17 cellular contexts compared by ENCODE assay signal in genomic region chr2:71849603-71850305, GRCh38.
DNase-seq lines count a peak whose midpoint lies in the region; ATAC-seq and TF ChIP-seq lines count a peak whose summit lies in the region.
"Had no signal": no experiment of that assay in that cellular context is flagged by ENCODE, and none has a peak within 500 bp of the region (broad histone marks: within the 10 kb centered on the region; RNA-seq: fewer than 3 reads in every experiment).

No MANE protein-coding gene starts in this region.

- no peak overlapping the region for H3K23ac ChIP-seq in IMR-90 (ENCODE audit: low read depth, low read length)

- no peak overlapping the region for H3K4me3 Mint-ChIP-seq in stimulated activated naive B cell treated with anti-CD40 and anti-IgM and Interleukin-4, amounts not matched to agents 10 μg/mL and 1 μg/mL and 100 μg/mL, for 72 hours
- H3K4me3 Mint-ChIP-seq: CD8-positive, alpha-beta memory T cell had no signal

- no peak overlapping the region for H3K27ac Mint-ChIP-seq in stimulated activated naive B cell treated with anti-CD40 and anti-IgM and Interleukin-4, amounts not matched to agents 10 μg/mL and 1 μg/mL and 100 μg/mL, for 72 hours
- H3K27ac Mint-ChIP-seq: CD8-positive, alpha-beta memory T cell had no signal

- in situ Hi-C loops in IMR-90 (cut with MboI; ENCODE audit: low sequenced_read_pairs) = no loop called here

- TF ChIP-seq POLR2A in IMR-90 (IDR thresholded peaks at IDR 0.05; ENCODE audit: low read depth, low read length) = no peak

- H2BK15ac ChIP-seq in IMR-90 (ENCODE audit: low read depth, low read length) = no peak overlapping the region

- H3K14ac ChIP-seq in IMR-90 (replicated peaks; ENCODE audit: low read depth, low read length) = no peak overlapping the region

- H2BK5ac ChIP-seq in IMR-90 (ENCODE audit: low read depth, low read length, poor library complexity, severe bottlenecking) = no peak overlapping the region

- H3K4me1 ChIP-seq in IMR-90 (ENCODE audit: control insufficient read depth, insufficient read depth, low read length) = no peaks in the 10 kb centered on the region
- peaks cover 8% of the 10 kb centered on the region for H3K4me1 ChIP-seq in upper lobe of right lung

- peaks cover 4 to 6% of the 10 kb centered on the region in 2 donors for H3K27me3 Mint-ChIP-seq in stimulated activated naive B cell treated with anti-CD40 and anti-IgM and Interleukin-4, amounts not matched to agents 10 μg/mL and 1 μg/mL and 100 μg/mL, for 72 hours

- POLR2A ChIA-PET in IMR-90 (lab: Charles Lee; ENCODE audit: unreplicated experiment) = no interaction called here

- H3K27me3 ChIP-seq in IMR-90 (ENCODE audit: control insufficient read depth, insufficient read depth, low read length) (peaks cover 42% of the 10 kb centered on the region), upper lobe of right lung (peaks cover 9% of the 10 kb centered on the region)

- ATAC-seq in IMR-90 (ENCODE audit: low read depth) (no peak), upper lobe of right lung (no peak), left colon (no peak)
- no peak for ATAC-seq in stimulated activated naive B cell treated with anti-CD40 and anti-IgM and Interleukin-4, amounts not matched to agents 10 μg/mL and 1 μg/mL and 100 μg/mL, for 72 hours (replicated peaks)

- no TSS peak for BruUV-seq in IMR-90 (replicated peaks; lab: Mats Ljungman, UMichigan)

- H3K27ac ChIP-seq in IMR-90 (ENCODE audit: insufficient read depth, low read length) (no peak overlapping the region), coronary artery (peak overlapping the region; percentile 77 to 88), upper lobe of right lung (peak overlapping the region; percentile 36)

- no peak for DNase-seq in IMR-90
- DNase-seq in coronary artery (ENCODE audit: low spot score) = no peak
- peak; percentile 41 for DNase-seq in islet precursor cell
- DNase-seq in upper lobe of right lung = no peak
- no peak for DNase-seq in stimulated activated naive B cell treated with anti-CD40 and anti-IgM and Interleukin-4, amounts not matched to agents 10 μg/mL and 1 μg/mL and 100 μg/mL, for 72 hours
- no peak for DNase-seq in hepatic stellate cell (ENCODE audit: low spot score)
- DNase-seq in left colon = no peak
- DNase-seq: ACHN; C1 segment of cervical spinal cord; CD8-positive, alpha-beta memory T cell; NCI-H1417 treated with DMSO at 0.1 percent for 48 hours; NCI-H187 treated with DMSO at 0.1 percent for 48 hours; NCI-H2227 treated with DMSO at 0.1 percent for 48 hours; NCI-H510A treated with DMSO at 0.1 percent for 48 hours; NCI-H774; OCI-M1; SHP77 treated with DMSO at 0.1 percent for 48 hours had no signal

- TF ChIP-seq CTCF in IMR-90 (conservative IDR thresholded peaks at IDR 0.05; ENCODE audit: low read depth, low read length) (no peak), coronary artery (IDR thresholded peaks at IDR 0.05) (no peak), upper lobe of right lung (IDR thresholded peaks at IDR 0.05) (no peak)

- no peaks in the 10 kb centered on the region for H3K36me3 Mint-ChIP-seq in stimulated activated naive B cell treated with anti-CD40 and anti-IgM and Interleukin-4, amounts not matched to agents 10 μg/mL and 1 μg/mL and 100 μg/mL, for 72 hours
- H3K36me3 Mint-ChIP-seq: CD8-positive, alpha-beta memory T cell had no signal

- no peak overlapping the region for H2AK5ac ChIP-seq in IMR-90 (ENCODE audit: low read depth, low read length)

- H3K9me3 ChIP-seq in IMR-90 (ENCODE audit: control insufficient read depth, insufficient read depth, low read length) (no peaks in the 10 kb centered on the region), upper lobe of right lung (no peaks in the 10 kb centered on the region)

- H3K9me1 ChIP-seq in IMR-90 (ENCODE audit: insufficient read depth, low read length) = no peaks in the 10 kb centered on the region

- H2BK20ac ChIP-seq in IMR-90 (ENCODE audit: low read depth, low read length) = no peak overlapping the region

- no peaks in the 10 kb centered on the region for H3K79me1 ChIP-seq in IMR-90 (ENCODE audit: low read depth in 1 of 2, low read length in 2 of 2)

- H3K4ac ChIP-seq in IMR-90 (ENCODE audit: low read depth, low read length) = no peak overlapping the region

- dilution Hi-C loops in IMR-90 (cut with HindIII; ENCODE audit: low sequenced_read_pairs, unreplicated experiment) = no loop called here

- H3K18ac ChIP-seq in IMR-90 (ENCODE audit: low read depth, low read length) = no peak overlapping the region

- H3K56ac ChIP-seq in IMR-90 (ENCODE audit: extremely low read depth, insufficient read depth, low read length) = no peak overlapping the region

- peak overlapping the region; percentile 49 for H2AFZ ChIP-seq in IMR-90 (replicated peaks; ENCODE audit: low read length, poor library complexity)

- H3K9ac ChIP-seq in IMR-90 (ENCODE audit: low read depth, low read length) = no peak overlapping the region

- H3K4me2 ChIP-seq in IMR-90 (ENCODE audit: low read depth, low read length) = no peak overlapping the region

- 0% methylated on average over 1 of the region's 10 CpGs; no CpG with 5 or more reads in 1 of the 2 experiments for WGBS in IMR-90 (ENCODE audit: extremely low coverage in 2 of 2, insufficient read length in 1 of 2), 2 experiments

- no peak overlapping the region for H4K5ac ChIP-seq in IMR-90 (ENCODE audit: low read depth, low read length)

- H3K4me1 Mint-ChIP-seq in stimulated activated naive B cell treated with anti-CD40 and anti-IgM and Interleukin-4, amounts not matched to agents 10 μg/mL and 1 μg/mL and 100 μg/mL, for 72 hours = no peaks in the 10 kb centered on the region
- H3K4me1 Mint-ChIP-seq: CD8-positive, alpha-beta memory T cell had no signal

- H3K4me3 ChIP-seq in IMR-90 (ENCODE audit: insufficient read depth, low read depth, low read length) (no peak overlapping the region), coronary artery (no peak overlapping the region), upper lobe of right lung (no peak overlapping the region)

- H3K9me3 Mint-ChIP-seq in stimulated activated naive B cell treated with anti-CD40 and anti-IgM and Interleukin-4, amounts not matched to agents 10 μg/mL and 1 μg/mL and 100 μg/mL, for 72 hours = no peaks in the 10 kb centered on the region

- H2AK9ac ChIP-seq in IMR-90 (replicated peaks; ENCODE audit: low read depth, low read length, poor library complexity) = no peak overlapping the region

- H3K36me3 ChIP-seq in IMR-90 (ENCODE audit: control insufficient read depth, insufficient read depth, low read length) (no peaks in the 10 kb centered on the region), upper lobe of right lung (no peaks in the 10 kb centered on the region)

- no peak overlapping the region for H4K8ac ChIP-seq in IMR-90 (ENCODE audit: low read depth in 2 of 2, low read length in 2 of 2)

- H4K91ac ChIP-seq in IMR-90 (ENCODE audit: insufficient read depth, low read depth, low read length) = no peak overlapping the region

- H4K20me1 ChIP-seq in IMR-90 (ENCODE audit: insufficient read depth, low read length) = no peaks in the 10 kb centered on the region

- CTCF ChIA-PET in IMR-90 (lab: Yijun Ruan, JAX) = interaction anchor here (0.6 kb wide), 1 partner anchor 1007 kb away, joined by 4 read pairs; no protein-coding TSS in a partner anchor

- no peak for TF ChIP-seq RAD21 in IMR-90 (IDR thresholded peaks at IDR 0.05; ENCODE audit: low read length)

- intact Hi-C loops in IMR-90 (cut with micrococcal nuclease) = no loop called here
- intact Hi-C loops in upper lobe of right lung (cut with DNase I) = no loop called here
- intact Hi-C loops in left colon (cut with DNase I, micrococcal nuclease) = no loop called here

- no peak overlapping the region for H2BK120ac ChIP-seq in IMR-90 (ENCODE audit: low read depth, low read length)

TF ChIP-seq in IMR-90, 13 proteins besides CTCF, POLR2A, EP300 and RAD21:
- TF ChIP-seq SMC3 (IDR thresholded peaks at IDR 0.05; ENCODE audit: low read depth, low read length) = no peak
- TF ChIP-seq RFX5 (IDR thresholded peaks at IDR 0.05; ENCODE audit: low read depth, low read length) = no peak
- TF ChIP-seq BHLHE40 (IDR thresholded peaks at IDR 0.05; ENCODE audit: low read depth, low read length) = no peak
- no peak for TF ChIP-seq ELK1 (IDR thresholded peaks at IDR 0.05; ENCODE audit: borderline replicate concordance, low read depth, low read length)
- TF ChIP-seq USF2 (IDR thresholded peaks at IDR 0.05; ENCODE audit: low read depth, low read length) = no peak
- TF ChIP-seq NFE2L2 (IDR thresholded peaks at IDR 0.05; ENCODE audit: low read depth, low read length) = no peak
- no peak for TF ChIP-seq RCOR1 (IDR thresholded peaks at IDR 0.05; ENCODE audit: insufficient replicate concordance, low read length)
- no peak for TF ChIP-seq CHD1 (IDR thresholded peaks at IDR 0.05; ENCODE audit: low read depth, low read length)
- no peak for TF ChIP-seq MXI1 (IDR thresholded peaks at IDR 0.05; ENCODE audit: borderline replicate concordance, low read depth, low read length)
- no peak for TF ChIP-seq MAFK (IDR thresholded peaks at IDR 0.05; ENCODE audit: low read depth, low read length)
- TF ChIP-seq CEBPB (IDR thresholded peaks at IDR 0.05; ENCODE audit: low read depth, low read length) = no peak
- TF ChIP-seq MAZ (IDR thresholded peaks at IDR 0.05; ENCODE audit: borderline replicate concordance, low read depth, low read length) = no peak
- no peak for TF ChIP-seq FOS (IDR thresholded peaks at IDR 0.05; ENCODE audit: low read depth, low read length)
